In genomic region chr4:4461850-4462249, GRCh38 we compare ENCODE assay signal across 1 cellular context.
TF ChIP-seq lines count a peak whose summit lies in the region.

No MANE protein-coding gene starts in this region.

TF ChIP-seq in HepG2, 621 proteins besides CTCF, POLR2A, EP300 and RAD21 (continued from another document):
- no peak for TF ChIP-seq AKNA (CRISPR knock-in tag; IDR thresholded peaks at IDR 0.05; ENCODE audit: borderline replicate concordance)
- no peak for TF ChIP-seq ZNF253 (CRISPR knock-in tag; IDR thresholded peaks at IDR 0.05; ENCODE audit: borderline replicate concordance)
- no peak for TF ChIP-seq ZNF446 (CRISPR knock-in tag; IDR thresholded peaks at IDR 0.05)
TF ChIP-seq in HepG2: peak in this region for 92.
